25 cellular contexts compared by ENCODE assay signal in the genomic region with DNA sequence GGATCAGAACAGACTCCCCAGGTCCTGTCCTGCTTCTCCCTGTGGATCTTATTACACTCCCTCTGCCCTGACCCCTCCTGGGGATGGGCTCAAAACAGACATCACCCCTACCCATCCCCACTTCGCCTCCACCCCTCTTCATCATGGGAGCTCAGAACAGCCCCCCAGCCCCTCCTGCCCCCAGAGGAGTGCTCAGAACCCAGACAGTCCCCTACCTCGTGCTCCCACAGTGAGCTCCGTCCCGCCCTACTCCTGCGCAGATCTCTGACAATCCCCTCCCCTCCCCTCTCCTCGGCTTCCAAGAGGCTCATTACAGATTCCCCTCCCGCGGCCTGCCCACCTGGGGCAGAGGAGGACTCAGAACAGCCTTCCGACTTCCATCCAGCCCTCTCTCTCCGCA. TPM values are rescaled to one million over a fixed set of nuclear protein-coding genes. Genes with fewer than 3 reads are reported as not detected.
DNase-seq lines count a peak whose midpoint lies in the region; ATAC-seq and TF ChIP-seq lines count a peak whose summit lies in the region.
"Had no signal": no experiment of that assay in that cellular context is flagged by ENCODE, and none has a peak within 500 bp of the region (broad histone marks: within the 10 kb centered on the region; RNA-seq: fewer than 3 reads in every experiment).

No MANE protein-coding gene starts in this region.

- no peaks in the 10 kb centered on the region for H3K79me1 ChIP-seq in H9 (ENCODE audit: insufficient read depth, low read depth, low read length, poor library complexity, severe bottlenecking)

- no peak overlapping the region for H3K56ac ChIP-seq in H9 (ENCODE audit: insufficient read length, low read depth, low read length)

- H3K36me3 Mint-ChIP-seq in H9 (ENCODE audit: insufficient read depth in 1 of 3, low read depth in 3 of 3) (peaks cover 0 to 2% (median 0%) of the 10 kb centered on the region in 3 experiments; a peak in 2 of 7 replicates), chondrocyte (ENCODE audit: low read depth) (no peaks in the 10 kb centered on the region)
- H3K36me3 Mint-ChIP-seq: activated naive CD4-positive, alpha-beta T cell treated with anti-CD3 and anti-CD28 coated beads, Interleukin-2, amount 50 U/mL, for 72 hours had no signal

- H3K79me2 ChIP-seq in H9 (ENCODE audit: insufficient read depth, low read length) = no peaks in the 10 kb centered on the region
- H3K79me2 ChIP-seq: hepatocyte had no signal

- H2BK5ac ChIP-seq in H9 (ENCODE audit: insufficient read length, low read length) = no peak overlapping the region

- no peak overlapping the region for H4K5ac ChIP-seq in H9 (ENCODE audit: insufficient read length, low read depth, low read length)

- H3K27me3 Mint-ChIP-seq in H9 (ENCODE audit: low read depth) (peaks cover 67% of the 10 kb centered on the region), chondrocyte (ENCODE audit: low read depth) (peaks cover 24% of the 10 kb centered on the region)

- H3K4me2 ChIP-seq in BLaER1 = peak overlapping the region; percentile 12
- H3K4me2 ChIP-seq in H9 (ENCODE audit: insufficient read depth, insufficient read length, low read length) = peak overlapping the region; percentile 38
- H3K4me2 ChIP-seq: hepatocyte had no signal

- intact Hi-C loops in adrenal gland (cut with DNase I) = no loop called here

- no peak overlapping the region for H3K18ac ChIP-seq in H9 (ENCODE audit: insufficient read length, low read depth, low read length)

- 0 out of 3 replicates have a peak, but pooled peaks have one; percentile 10 for ATAC-seq in SK-N-SH treated with all-trans-retinoic acid at 6 μM for 48 hours
- ATAC-seq: activated CD8-positive, alpha-beta T cell treated with anti-CD3 and anti-CD28 coated beads for 36 hours; activated naive CD4-positive, alpha-beta T cell treated with anti-CD3 and anti-CD28 coated beads, Interleukin-2, amount 50 U/mL, for 72 hours; activated T-cell treated with anti-CD3 and anti-CD28 coated beads, Interleukin-2, amount 50 U/mL, for 4 hours; left colon had no signal

- no CpG with 5 or more reads among the region's 10 CpGs for WGBS in H9 (ENCODE audit: extremely low coverage, insufficient read length, low lambda C conversion rate)
- 8 to 32% (median 10%) methylated on average over 8 to 10 of the region's 10 CpGs for WGBS in adrenal gland, 4 donors

- H3K36me3 ChIP-seq in BLaER1 = no peaks in the 10 kb centered on the region
- no peaks in the 10 kb centered on the region for H3K36me3 ChIP-seq in adrenal gland (replicated peaks in 1 of 2)
- H3K36me3 ChIP-seq: neutrophil had no signal

- H2BK15ac ChIP-seq in H9 (ENCODE audit: low read depth, low read length) = no peak overlapping the region

- H3K4me1 Mint-ChIP-seq in H9 = peaks cover 7 to 14% of the 10 kb centered on the region in 2 experiments
- peaks cover 9% of the 10 kb centered on the region for H3K4me1 Mint-ChIP-seq in chondrocyte (ENCODE audit: low read depth)

- peaks cover 0 to 5% of the 10 kb centered on the region in 2 experiments; a peak in 1 of 5 replicates for H3K9me3 Mint-ChIP-seq in H9
- H3K9me3 Mint-ChIP-seq in chondrocyte (ENCODE audit: low read depth) = no peaks in the 10 kb centered on the region
- H3K9me3 Mint-ChIP-seq: activated T-cell treated with anti-CD3 and anti-CD28 coated beads, Interleukin-2, amount 50 U/mL, for 4 hours; CD4-positive, alpha-beta T cell had no signal

- H3K27ac ChIP-seq in BLaER1 (no peak overlapping the region), H9 (ENCODE audit: insufficient read length, low read depth, low read length) (no peak overlapping the region), adrenal gland (no peak overlapping the region)
- H3K27ac ChIP-seq: hepatocyte, neutrophil, SK-N-MC had no signal

- H3K4me1 ChIP-seq in BLaER1 (peaks cover 56% of the 10 kb centered on the region), H9 (ENCODE audit: insufficient read depth, low read length) (no peaks in the 10 kb centered on the region), adrenal gland (replicated peaks in 1 of 2) (peaks cover 0 to 3% of the 10 kb centered on the region in 2 donors)

- no peak overlapping the region for H3K14ac ChIP-seq in H9 (ENCODE audit: insufficient read depth, low read length)

- H2AFZ ChIP-seq in H9 (ENCODE audit: low read length) = no peak overlapping the region
- H2AFZ ChIP-seq: hepatocyte had no signal

- no peak overlapping the region for H2BK120ac ChIP-seq in H9 (ENCODE audit: low read depth, low read length, poor library complexity, severe bottlenecking)

- no peak overlapping the region for H4K91ac ChIP-seq in H9 (ENCODE audit: insufficient read length, low read depth, low read length)

- H3K9me3 ChIP-seq in BLaER1 = no peaks in the 10 kb centered on the region
- H3K9me3 ChIP-seq in H9 (ENCODE audit: control insufficient read depth, low read depth, low read length) = no peaks in the 10 kb centered on the region
- no peaks in the 10 kb centered on the region for H3K9me3 ChIP-seq in adrenal gland (replicated peaks in 1 of 3)
- H3K9me3 ChIP-seq: neutrophil had no signal

- H4K20me1 ChIP-seq in BLaER1 (no peaks in the 10 kb centered on the region), H9 (ENCODE audit: control insufficient read depth, insufficient read depth, insufficient read length) (peaks cover 4% of the 10 kb centered on the region)

- H3K4me3 Mint-ChIP-seq in H9 (peak overlapping the region; percentile 34 to 80), chondrocyte (ENCODE audit: unreplicated experiment) (no peak overlapping the region)
- H3K4me3 Mint-ChIP-seq: activated CD8-positive, alpha-beta T cell treated with anti-CD3 and anti-CD28 coated beads for 36 hours; activated T-cell treated with anti-CD3 and anti-CD28 coated beads, Interleukin-2, amount 50 U/mL, for 4 hours; CD4-positive, alpha-beta T cell had no signal

- H3K4ac ChIP-seq in H9 (ENCODE audit: low read depth, low read length) = no peak overlapping the region

- TF ChIP-seq CTCF in H9 (conservative IDR thresholded peaks at IDR 0.05) (no peak), chondrocyte (IDR thresholded peaks at IDR 0.05) (no peak), adrenal gland (IDR thresholded peaks at IDR 0.05) (no peak)

- peak; percentile 56 for DNase-seq in H9
- DNase-seq in iPS-NIHi11 (ENCODE audit: low spot score) = peak; percentile 72
- no peak for DNase-seq in activated CD8-positive, alpha-beta memory T cell treated with anti-CD3 and anti-CD28 coated beads for 24 hours
- no peak for DNase-seq in SHP77 treated with DMSO at 0.1 percent for 48 hours (lab: John Stamatoyannopoulos, UW)
- no peak for DNase-seq in chondrocyte (ENCODE audit: low spot score)
- DNase-seq in adrenal gland = no peak
- DNase-seq: activated CD8-positive, alpha-beta T cell treated with anti-CD3 and anti-CD28 coated beads for 36 hours; activated T-cell treated with anti-CD3 and anti-CD28 coated beads, Interleukin-2, amount 50 U/mL, for 4 hours; CD4-positive, alpha-beta T cell; DND-41; left colon; midbrain; NCI-H1105; small intestine; stimulated activated CD4-positive, alpha-beta T cell treated with anti-CD3 and anti-CD28 coated beads, Interleukin-4, amount 100 ng/mL, for 1 hour; T-helper 9 cell had no signal

- TF ChIP-seq POLR2A in adrenal gland (IDR thresholded peaks at IDR 0.05) = no peak

- no peak overlapping the region for H3K4me3 ChIP-seq in BLaER1
- no peak overlapping the region for H3K4me3 ChIP-seq in adrenal gland
- H3K4me3 ChIP-seq: hepatocyte, SK-N-MC had no signal

- no peak overlapping the region for H3T11ph ChIP-seq in H9 (ENCODE audit: low read length)

- H3K27me3 ChIP-seq in BLaER1 (peaks cover 28% of the 10 kb centered on the region), H9 (ENCODE audit: insufficient read depth, low read length) (peaks cover 3% of the 10 kb centered on the region; the same call in 1 of the 2 replicates), adrenal gland (peaks cover 17% of the 10 kb centered on the region)

- H2AK5ac ChIP-seq in H9 (ENCODE audit: insufficient read length, low read length) = no peak overlapping the region

- no peak overlapping the region for H4K8ac ChIP-seq in H9 (replicated peaks; ENCODE audit: insufficient read length, low read depth, low read length)

- H3K23me2 ChIP-seq in H9 (ENCODE audit: insufficient read length, low read depth, low read length, poor library complexity, severe bottlenecking) = no peaks in the 10 kb centered on the region

- no peak overlapping the region for H2BK20ac ChIP-seq in H9 (ENCODE audit: low read depth, low read length, poor library complexity, severe bottlenecking)

- H3K27ac Mint-ChIP-seq in H9 (no peak overlapping the region), chondrocyte (ENCODE audit: unreplicated experiment) (no peak overlapping the region)
- H3K27ac Mint-ChIP-seq: activated CD8-positive, alpha-beta T cell treated with anti-CD3 and anti-CD28 coated beads for 36 hours; activated naive CD4-positive, alpha-beta T cell treated with anti-CD3 and anti-CD28 coated beads, Interleukin-2, amount 50 U/mL, for 72 hours; CD4-positive, alpha-beta T cell had no signal

- H3K23ac ChIP-seq in H9 (ENCODE audit: insufficient read length, low read depth, low read length) = no peak overlapping the region

- no peak overlapping the region for H2BK12ac ChIP-seq in H9 (ENCODE audit: insufficient read length, low read depth, low read length)

- H3K9ac ChIP-seq in BLaER1 = no peak overlapping the region
- H3K9ac ChIP-seq in H9 (ENCODE audit: extremely low read depth, insufficient read length, low read length) = no peak overlapping the region

RNA-seq across cellular contexts. Expression of gene TMEM221, which starts 6.1 kb away (rescaled TPM):
- 1.4 TPM in 2 replicates for total RNA-seq in H9 (2021)
- total RNA-seq in chondrocyte = 0.27 to 0.57 TPM (median 0.28 TPM) in 3 replicates
- 1 to 10 TPM in 7 of 8 donors, under 1 TPM in 1; 0.26 to 8.7 (median 5.7) TPM for total RNA-seq in adrenal gland
- 1 to 10 TPM in 2 of 3 donors, under 1 TPM in 1; 0.77 to 2.8 (median 1.9) TPM for polyA plus RNA-seq in adrenal gland
- total RNA-seq: activated CD8-positive, alpha-beta T cell treated with anti-CD3 and anti-CD28 coated beads for 36 hours; activated naive CD4-positive, alpha-beta T cell treated with anti-CD3 and anti-CD28 coated beads, Interleukin-2, amount 50 U/mL, for 72 hours; activated T-cell treated with anti-CD3 and anti-CD28 coated beads, Interleukin-2, amount 50 U/mL, for 4 hours; CD4-positive, alpha-beta T cell; HT1080; pulmonary artery endothelial cell had no signal

RNA-seq across cellular contexts. Expression of gene NXNL1, which starts 6.1 kb away (rescaled TPM):
- total RNA-seq in H9 (2021) (not detected in 2 replicates), chondrocyte (not detected in 3 replicates), adrenal gland (1 to 10 TPM in 2 of 8 donors, under 1 TPM in 3, not detected in 3; 0.41 to 2.7 (median 0.92) TPM)
- polyA plus RNA-seq in adrenal gland = 1 to 10 TPM in 2 of 3 donors, not detected in 1; 2.6 to 4.8 TPM
- total RNA-seq: activated CD8-positive, alpha-beta T cell treated with anti-CD3 and anti-CD28 coated beads for 36 hours; activated naive CD4-positive, alpha-beta T cell treated with anti-CD3 and anti-CD28 coated beads, Interleukin-2, amount 50 U/mL, for 72 hours; activated T-cell treated with anti-CD3 and anti-CD28 coated beads, Interleukin-2, amount 50 U/mL, for 4 hours; CD4-positive, alpha-beta T cell; hepatocyte; HT1080; left colon; pulmonary artery endothelial cell had no signal
- polyA plus RNA-seq: AG04450, hepatocyte, small intestine had no signal

RNA-seq across cellular contexts. Expression of gene SLC27A1, which starts 15.7 kb away (rescaled TPM):
- total RNA-seq in H9 (2021) (6.3 and 6.4 TPM in 2 replicates), chondrocyte (6.8 to 7.9 TPM (median 7.7 TPM) in 3 replicates), adrenal gland (100 to 1,000 TPM in 1 of 8 donors, 10 to 100 TPM in 7; 22.1 to 107 (median 56.8) TPM)
- 10 to 100 TPM in 2 of 3 donors, 1 to 10 TPM in 1; 6.8 to 78.8 (median 33.3) TPM for polyA plus RNA-seq in adrenal gland

RNA-seq across cellular contexts. Expression of gene MVB12A, which starts 34.7 kb away (rescaled TPM):
- total RNA-seq in H9 (2021) (49.7 and 50.4 TPM in 2 replicates), chondrocyte (36.3 to 46.7 TPM (median 39.4 TPM) in 3 replicates), adrenal gland (100 to 1,000 TPM in 5 of 8 donors, 10 to 100 TPM in 3; 53.3 to 162 (median 105) TPM)
- polyA plus RNA-seq in adrenal gland = 100 to 1,000 TPM in 2 of 3 donors, 10 to 100 TPM in 1; 17.4 to 142 (median 132) TPM

RNA-seq across cellular contexts. Expression of gene BST2, which starts 49.1 kb away (rescaled TPM):
- total RNA-seq in H9 (2021) (60.7 and 63.3 TPM in 2 replicates), chondrocyte (not detected in 3 replicates), adrenal gland (100 to 1,000 TPM; 395 to 940 (median 736) TPM)
- 100 to 1,000 TPM; 159 to 304 (median 271) TPM for polyA plus RNA-seq in adrenal gland
- total RNA-seq: HT1080 had no signal

Comparison
In these comparisons a context has a peak if more than half of its experiments do, and no peak if none do; other contexts are left out.
1. DNase-seq: peak in H9 (single experiment) and iPS-NIHi11 (single experiment); none in activated CD8-positive, alpha-beta memory T cell treated with anti-CD3 and anti-CD28 coated beads for 24 hours (single experiment), SHP77 treated with DMSO at 0.1 percent for 48 hours (single experiment), chondrocyte (single experiment) and adrenal gland (0 of 7).